Comparison of ENCODE assay signal across 9 cellular contexts in the genomic region with DNA sequence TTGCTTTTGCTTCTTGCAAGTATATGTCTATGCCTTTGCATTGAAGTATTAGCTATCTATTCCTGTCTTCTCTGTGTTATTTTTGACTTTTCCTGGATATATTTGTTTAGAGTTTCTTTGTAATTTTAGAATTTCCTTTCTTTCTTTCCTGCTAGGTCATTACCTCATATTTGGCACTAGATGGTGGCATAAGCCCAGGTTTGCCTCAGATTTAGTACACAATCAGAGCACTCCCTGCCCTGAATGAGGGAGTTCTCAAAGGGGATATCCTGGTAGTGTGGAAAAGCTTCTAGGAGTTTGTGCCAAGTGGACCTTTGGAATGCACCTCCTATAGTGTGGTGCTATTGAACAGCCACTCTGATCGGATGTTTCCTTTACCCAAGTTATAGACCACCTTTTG.
A peak's percentile ranks its signal among the peaks of the same experiment; 100 is the strongest.
DNase-seq lines count a peak whose midpoint lies in the region; ATAC-seq and TF ChIP-seq lines count a peak whose summit lies in the region.
"Had no signal": no experiment of that assay in that cellular context is flagged by ENCODE, and none has a peak within 500 bp of the region (broad histone marks: within the 10 kb centered on the region; RNA-seq: fewer than 3 reads in every experiment).

No MANE protein-coding gene starts in this region.

- H3K4me3 Mint-ChIP-seq in activated T-helper 2 cell treated with anti-CD3 and anti-CD28 coated beads, Interferon-gamma antibody, Interleukin-2, Interleukin-4, amounts not matched to agents 10 μg/mL and 5 μg/mL and 100 μg/mL, durations not matched to agents 14 hours and 24 hours and 36 hours (ENCODE audit: low read depth) = no peak overlapping the region
- no peak overlapping the region for H3K4me3 Mint-ChIP-seq in activated CD4-positive, alpha-beta memory T cell treated with anti-CD3 and anti-CD28 coated beads for 36 hours
- no peak overlapping the region for H3K4me3 Mint-ChIP-seq in CD8-positive, alpha-beta memory T cell

- intact Hi-C loops in PC-9 (cut with micrococcal nuclease; ENCODE audit: unreplicated experiment) = loop anchor here (5.0 to 10.0 kb wide), 2 partner anchors 295 to 757 kb away; no protein-coding TSS in a partner anchor
- intact Hi-C loops in activated T-helper 2 cell treated with anti-CD3 and anti-CD28 coated beads, Interferon-gamma antibody, Interleukin-2, Interleukin-4, amounts not matched to agents 10 μg/mL and 5 μg/mL and 100 μg/mL, durations not matched to agents 14 hours and 24 hours and 36 hours (cut with micrococcal nuclease) = no loop called here
- intact Hi-C loops in activated CD4-positive, alpha-beta memory T cell treated with anti-CD3 and anti-CD28 coated beads for 36 hours (cut with micrococcal nuclease) = no loop called here

- H3K27me3 Mint-ChIP-seq in activated T-helper 2 cell treated with anti-CD3 and anti-CD28 coated beads, Interferon-gamma antibody, Interleukin-2, Interleukin-4, amounts not matched to agents 10 μg/mL and 5 μg/mL and 100 μg/mL, durations not matched to agents 14 hours and 24 hours and 36 hours (ENCODE audit: low read depth) = no peaks in the 10 kb centered on the region
- H3K27me3 Mint-ChIP-seq in activated CD4-positive, alpha-beta memory T cell treated with anti-CD3 and anti-CD28 coated beads for 36 hours = peaks cover 7% of the 10 kb centered on the region
- peaks cover 0 to 3% of the 10 kb centered on the region in 2 donors for H3K27me3 Mint-ChIP-seq in CD8-positive, alpha-beta memory T cell

- H3K27ac ChIP-seq in C4-2B (no peak overlapping the region), PC-9 (no peak overlapping the region)
- no peak overlapping the region for H3K27ac ChIP-seq in CD8-positive, alpha-beta memory T cell (ENCODE audit: low read depth, low read length)

- no peaks in the 10 kb centered on the region for H3K27me3 ChIP-seq in PC-9 (ENCODE audit: insufficient read depth, low read depth)
- no peaks in the 10 kb centered on the region for H3K27me3 ChIP-seq in CD8-positive, alpha-beta memory T cell (ENCODE audit: insufficient read depth, low read length, poor library complexity, severe bottlenecking)

- no peaks in the 10 kb centered on the region for H3F3A ChIP-seq in PC-9 (ENCODE audit: insufficient read depth, low read depth)

- no peak overlapping the region for H3K4me2 ChIP-seq in PC-9

- no peaks in the 10 kb centered on the region for H4K20me1 ChIP-seq in PC-9 (ENCODE audit: insufficient read depth)

- no peaks in the 10 kb centered on the region for H3K36me3 Mint-ChIP-seq in activated T-helper 2 cell treated with anti-CD3 and anti-CD28 coated beads, Interferon-gamma antibody, Interleukin-2, Interleukin-4, amounts not matched to agents 10 μg/mL and 5 μg/mL and 100 μg/mL, durations not matched to agents 14 hours and 24 hours and 36 hours (ENCODE audit: low read depth)
- H3K36me3 Mint-ChIP-seq in activated CD4-positive, alpha-beta memory T cell treated with anti-CD3 and anti-CD28 coated beads for 36 hours = no peaks in the 10 kb centered on the region
- H3K36me3 Mint-ChIP-seq in CD8-positive, alpha-beta memory T cell = no peaks in the 10 kb centered on the region

- no peaks in the 10 kb centered on the region for H3K79me2 ChIP-seq in PC-9 (ENCODE audit: low read depth)

- no peaks in the 10 kb centered on the region for H3K4me1 ChIP-seq in PC-9 (replicated peaks; ENCODE audit: insufficient read depth)
- no peaks in the 10 kb centered on the region for H3K4me1 ChIP-seq in CD8-positive, alpha-beta memory T cell (ENCODE audit: insufficient read depth, low read length)

- H3K9me3 ChIP-seq in PC-9 (ENCODE audit: insufficient read depth, low read depth) = no peaks in the 10 kb centered on the region
- no peaks in the 10 kb centered on the region for H3K9me3 ChIP-seq in CD8-positive, alpha-beta memory T cell (ENCODE audit: low read length)

- H2AFZ ChIP-seq in PC-9 = no peak overlapping the region

- H3K36me3 ChIP-seq in PC-9 (ENCODE audit: low read depth) = no peaks in the 10 kb centered on the region
- H3K36me3 ChIP-seq in CD8-positive, alpha-beta memory T cell (ENCODE audit: insufficient read depth, low read length) = no peaks in the 10 kb centered on the region

- H3K9me3 Mint-ChIP-seq in activated T-helper 2 cell treated with anti-CD3 and anti-CD28 coated beads, Interferon-gamma antibody, Interleukin-2, Interleukin-4, amounts not matched to agents 10 μg/mL and 5 μg/mL and 100 μg/mL, durations not matched to agents 14 hours and 24 hours and 36 hours = no peaks in the 10 kb centered on the region
- H3K9me3 Mint-ChIP-seq in activated CD4-positive, alpha-beta memory T cell treated with anti-CD3 and anti-CD28 coated beads for 36 hours = no peaks in the 10 kb centered on the region
- no peaks in the 10 kb centered on the region for H3K9me3 Mint-ChIP-seq in CD8-positive, alpha-beta memory T cell

- no peak overlapping the region for H3K4me3 ChIP-seq in PC-9
- H3K4me3 ChIP-seq in CD8-positive, alpha-beta memory T cell (ENCODE audit: low read length) = no peak overlapping the region

- TF ChIP-seq CTCF in C4-2B (conservative IDR thresholded peaks at IDR 0.05) = peak; percentile 28
- TF ChIP-seq CTCF in PC-9 (conservative IDR thresholded peaks at IDR 0.05) = peak; percentile 52

- POLR2A ChIA-PET in PC-9 (lab: Charles Lee; ENCODE audit: unreplicated experiment) = no interaction called here
- POLR2A ChIA-PET in activated CD4-positive, alpha-beta memory T cell treated with anti-CD3 and anti-CD28 coated beads for 36 hours (lab: Charles Lee) = no interaction called here
- POLR2A ChIA-PET in CD8-positive, alpha-beta memory T cell (lab: Charles Lee) = no interaction called here

- H3K4me1 Mint-ChIP-seq in activated T-helper 2 cell treated with anti-CD3 and anti-CD28 coated beads, Interferon-gamma antibody, Interleukin-2, Interleukin-4, amounts not matched to agents 10 μg/mL and 5 μg/mL and 100 μg/mL, durations not matched to agents 14 hours and 24 hours and 36 hours (ENCODE audit: low read depth) = no peaks in the 10 kb centered on the region
- H3K4me1 Mint-ChIP-seq in activated CD4-positive, alpha-beta memory T cell treated with anti-CD3 and anti-CD28 coated beads for 36 hours (ENCODE audit: low read depth) = no peaks in the 10 kb centered on the region
- no peaks in the 10 kb centered on the region for H3K4me1 Mint-ChIP-seq in CD8-positive, alpha-beta memory T cell

- ATAC-seq in HG03159 (IDR thresholded peaks at IDR 0.05; ENCODE audit: unreplicated experiment) = peak; percentile 49
- no peak for ATAC-seq in GM21528 (IDR thresholded peaks at IDR 0.05; ENCODE audit: low FRiP score, unreplicated experiment)
- ATAC-seq: left cardiac atrium had no signal

- peak in 1 of 2 experiments; percentile 3 for DNase-seq in PC-9
- peak; percentile 49 for DNase-seq in glomerular visceral epithelial cell (ENCODE audit: extremely low spot score)
- no peak for DNase-seq in activated T-helper 2 cell treated with anti-CD3 and anti-CD28 coated beads, Interferon-gamma antibody, Interleukin-2, Interleukin-4, amounts not matched to agents 10 μg/mL and 5 μg/mL and 100 μg/mL, durations not matched to agents 14 hours and 24 hours and 36 hours (ENCODE audit: low spot score)
- DNase-seq in activated CD4-positive, alpha-beta memory T cell treated with anti-CD3 and anti-CD28 coated beads for 36 hours = no peak
- DNase-seq in CD8-positive, alpha-beta memory T cell = no peak
- DNase-seq: left cardiac atrium had no signal

- CTCF ChIA-PET in PC-9 (lab: Charles Lee) = interaction anchor here (0.6 kb wide), 1 partner anchor 493 kb away, joined by 4 read pairs; no protein-coding TSS in a partner anchor
- CTCF ChIA-PET in activated CD4-positive, alpha-beta memory T cell treated with anti-CD3 and anti-CD28 coated beads for 36 hours (lab: Charles Lee) = interaction anchor here (0.7 kb wide), 1 partner anchor 1604 kb away, joined by 3 read pairs; no protein-coding TSS in a partner anchor
- CTCF ChIA-PET in CD8-positive, alpha-beta memory T cell (lab: Charles Lee) = no interaction called here

- H3K27ac Mint-ChIP-seq in activated T-helper 2 cell treated with anti-CD3 and anti-CD28 coated beads, Interferon-gamma antibody, Interleukin-2, Interleukin-4, amounts not matched to agents 10 μg/mL and 5 μg/mL and 100 μg/mL, durations not matched to agents 14 hours and 24 hours and 36 hours = no peak overlapping the region
- H3K27ac Mint-ChIP-seq in activated CD4-positive, alpha-beta memory T cell treated with anti-CD3 and anti-CD28 coated beads for 36 hours = no peak overlapping the region
- H3K27ac Mint-ChIP-seq in CD8-positive, alpha-beta memory T cell = no peak overlapping the region

- no TSS peak for BruUV-seq in PC-9 (replicated peaks; lab: Mats Ljungman, UMichigan)

- H3K9me2 ChIP-seq in PC-9 (ENCODE audit: insufficient read depth) = no peaks in the 10 kb centered on the region
